Comparison of ENCODE assay signal across 31 cellular contexts in genomic region chr15:38608682-38609081, GRCh38. TPM values are rescaled to one million over a fixed set of nuclear protein-coding genes. Genes with fewer than 3 reads are reported as not detected.
DNase-seq lines count a peak whose midpoint lies in the region; ATAC-seq and TF ChIP-seq lines count a peak whose summit lies in the region.
"Had no signal": no experiment of that assay in that cellular context is flagged by ENCODE, and none has a peak within 500 bp of the region (broad histone marks: within the 10 kb centered on the region; RNA-seq: fewer than 3 reads in every experiment).

No MANE protein-coding gene starts in this region.

- H3K36me3 ChIP-seq in CD4-positive, CD25-positive, alpha-beta regulatory T cell (ENCODE audit: control insufficient read depth, insufficient read depth, low read length), result no peaks in the 10 kb centered on the region
- no peaks in the 10 kb centered on the region for H3K36me3 ChIP-seq in esophagus squamous epithelium
- H3K36me3 ChIP-seq: gastrocnemius medialis, prostate gland, WERI-Rb-1 had no signal

- no peak for DNase-seq in T-helper 2 cell treated with Interferon-gamma antibody and Interleukin-4, amounts not matched to agents 5 μg/mL and 100 μg/mL, for 36 hours (ENCODE audit: low spot score)
- no peak for DNase-seq in T-helper 2 cell
- DNase-seq in CD4-positive, CD25-positive, alpha-beta regulatory T cell, result no peak
- no peak for DNase-seq in activated CD8-positive, alpha-beta T cell treated with anti-CD3 and anti-CD28 coated beads, Interleukin-2, amount 10 ng/mL, durations not matched to agents 7 days and 5 days
- no peak for DNase-seq in esophagus squamous epithelium (lab: John Stamatoyannopoulos, UW)
- no peak for DNase-seq in T-helper 17 cell
- no peak for DNase-seq in NCI-H1105 (lab: John Stamatoyannopoulos, UW)
- DNase-seq in CD14-positive monocyte (ENCODE audit: low spot score), result no peak
- DNase-seq: 8988T; activated naive CD4-positive, alpha-beta T cell; amniotic stem cell; Calu3; cerebellar nuclear complex; dermis blood vessel endothelial cell; DND-41; gastrocnemius medialis; left cardiac atrium; naive thymus-derived CD8-positive, alpha-beta T cell; NCI-H2107; NCI-H345; occipital lobe; SIG-M5; stimulated activated CD4-positive, alpha-beta T cell treated with anti-CD3 and anti-CD28 coated beads, Interleukin-12 subunit alpha, Interleukin-12 subunit beta, amount 100 ng/mL, for 4 hours; stimulated activated CD4-positive, alpha-beta T cell treated with anti-CD3 and anti-CD28 coated beads, Interleukin-4, amount 100 ng/mL, for 24 hours; WERI-Rb-1 had no signal

- no peaks in the 10 kb centered on the region for H3K9me3 ChIP-seq in CD4-positive, CD25-positive, alpha-beta regulatory T cell (ENCODE audit: control insufficient read depth in 2 of 2, low read length in 2 of 2)
- H3K9me3 ChIP-seq in esophagus squamous epithelium (no peaks in the 10 kb centered on the region), T-helper 17 cell (ENCODE audit: control insufficient read depth, low read length, poor library complexity, severe bottlenecking) (no peaks in the 10 kb centered on the region)
- H3K9me3 ChIP-seq: gastrocnemius medialis, prostate gland had no signal

- CTCF ChIA-PET in activated CD8-positive, alpha-beta T cell treated with anti-CD3 and anti-CD28 coated beads, Interleukin-2, amount 10 ng/mL, durations not matched to agents 7 days and 5 days (lab: Charles Lee), result interaction anchor here (1.0 to 8.0 kb wide), 3 partner anchors 46 to 81 kb away, joined by 3 to 88 read pairs (median 38); partner anchors contain the start of gene RASGRP1

- no peak for ATAC-seq in CD4-positive, CD25-positive, alpha-beta regulatory T cell (ENCODE audit: low read depth in 2 of 2)
- no peak for ATAC-seq in activated CD8-positive, alpha-beta T cell treated with anti-CD3 and anti-CD28 coated beads, Interleukin-2, amount 10 ng/mL, durations not matched to agents 7 days and 5 days
- no peak for ATAC-seq in T-helper 17 cell
- ATAC-seq: gastrocnemius medialis; GM23338; left cardiac atrium; naive thymus-derived CD8-positive, alpha-beta T cell; sciatic nerve had no signal

- no peak for TF ChIP-seq POLR2A in esophagus squamous epithelium (IDR thresholded peaks at IDR 0.05)

- POLR2A ChIA-PET in activated CD8-positive, alpha-beta T cell treated with anti-CD3 and anti-CD28 coated beads, Interleukin-2, amount 10 ng/mL, durations not matched to agents 7 days and 5 days (lab: Charles Lee), result interaction anchor here (1.5 to 6.9 kb wide), 2 partner anchors 45 to 77 kb away, joined by 4 to 71 read pairs; partner anchors contain the start of gene RASGRP1

- 51% methylated on average over 7 of the region's 7 CpGs for WGBS in esophagus squamous epithelium, 2 donors

- H3K27me3 ChIP-seq in CD4-positive, CD25-positive, alpha-beta regulatory T cell (ENCODE audit: control insufficient read depth, insufficient read depth, low read length), result no peaks in the 10 kb centered on the region
- H3K27me3 ChIP-seq in esophagus squamous epithelium, result no peaks in the 10 kb centered on the region
- H3K27me3 ChIP-seq: gastrocnemius medialis had no signal

- no peak overlapping the region for H3K4me3 Mint-ChIP-seq in T-helper 2 cell treated with Interferon-gamma antibody and Interleukin-4, amounts not matched to agents 5 μg/mL and 100 μg/mL, for 36 hours
- H3K4me3 Mint-ChIP-seq in CD4-positive, CD25-positive, alpha-beta regulatory T cell, result peak overlapping the region in 1 of 4 donors; percentile 5
- no peak overlapping the region for H3K4me3 Mint-ChIP-seq in activated CD8-positive, alpha-beta T cell treated with anti-CD3 and anti-CD28 coated beads, Interleukin-2, amount 10 ng/mL, durations not matched to agents 7 days and 5 days
- H3K4me3 Mint-ChIP-seq in T-helper 17 cell, result no peak overlapping the region
- H3K4me3 Mint-ChIP-seq in CD14-positive monocyte, result no peak overlapping the region
- H3K4me3 Mint-ChIP-seq: brain; GM23338; naive thymus-derived CD8-positive, alpha-beta T cell had no signal

- H3K27ac Mint-ChIP-seq in T-helper 2 cell treated with Interferon-gamma antibody and Interleukin-4, amounts not matched to agents 5 μg/mL and 100 μg/mL, for 36 hours, result peak overlapping the region; percentile 37
- H3K27ac Mint-ChIP-seq in CD4-positive, CD25-positive, alpha-beta regulatory T cell, result peak overlapping the region in 2 of 3 donors; percentile 3 to 27
- peak overlapping the region; percentile 62 for H3K27ac Mint-ChIP-seq in activated CD8-positive, alpha-beta T cell treated with anti-CD3 and anti-CD28 coated beads, Interleukin-2, amount 10 ng/mL, durations not matched to agents 7 days and 5 days
- H3K27ac Mint-ChIP-seq in T-helper 17 cell, result no peak overlapping the region
- no peak overlapping the region for H3K27ac Mint-ChIP-seq in CD14-positive monocyte
- H3K27ac Mint-ChIP-seq: brain; GM23338; naive thymus-derived CD8-positive, alpha-beta T cell had no signal

- no peaks in the 10 kb centered on the region for H3K9me3 Mint-ChIP-seq in T-helper 2 cell treated with Interferon-gamma antibody and Interleukin-4, amounts not matched to agents 5 μg/mL and 100 μg/mL, for 36 hours
- peaks cover 0 to 2% (median 0%) of the 10 kb centered on the region in 7 donors for H3K9me3 Mint-ChIP-seq in CD4-positive, CD25-positive, alpha-beta regulatory T cell
- H3K9me3 Mint-ChIP-seq in activated CD8-positive, alpha-beta T cell treated with anti-CD3 and anti-CD28 coated beads, Interleukin-2, amount 10 ng/mL, durations not matched to agents 7 days and 5 days (ENCODE audit: insufficient read depth), result no peaks in the 10 kb centered on the region
- peaks cover 0 to 2% (median 0%) of the 10 kb centered on the region in 7 donors for H3K9me3 Mint-ChIP-seq in CD14-positive monocyte
- H3K9me3 Mint-ChIP-seq: GM23338 had no signal

- H3K4me1 Mint-ChIP-seq in T-helper 2 cell treated with Interferon-gamma antibody and Interleukin-4, amounts not matched to agents 5 μg/mL and 100 μg/mL, for 36 hours (ENCODE audit: low read depth), result peaks cover 67% of the 10 kb centered on the region
- H3K4me1 Mint-ChIP-seq in CD4-positive, CD25-positive, alpha-beta regulatory T cell, result peaks cover 15 to 56% (median 42%) of the 10 kb centered on the region in 4 donors
- H3K4me1 Mint-ChIP-seq in activated CD8-positive, alpha-beta T cell treated with anti-CD3 and anti-CD28 coated beads, Interleukin-2, amount 10 ng/mL, durations not matched to agents 7 days and 5 days (ENCODE audit: low read depth), result peaks cover 67% of the 10 kb centered on the region
- H3K4me1 Mint-ChIP-seq in T-helper 17 cell (peaks cover 46% of the 10 kb centered on the region), CD14-positive monocyte (no peaks in the 10 kb centered on the region)
- H3K4me1 Mint-ChIP-seq: brain had no signal

- intact Hi-C loops in esophagus squamous epithelium (cut with DNase I), result no loop called here
- intact Hi-C loops in CD14-positive monocyte (cut with micrococcal nuclease), result no loop called here

- H3K36me3 Mint-ChIP-seq in T-helper 2 cell treated with Interferon-gamma antibody and Interleukin-4, amounts not matched to agents 5 μg/mL and 100 μg/mL, for 36 hours (ENCODE audit: low read depth), result no peaks in the 10 kb centered on the region
- H3K36me3 Mint-ChIP-seq in CD4-positive, CD25-positive, alpha-beta regulatory T cell, result no peaks in the 10 kb centered on the region
- H3K36me3 Mint-ChIP-seq in activated CD8-positive, alpha-beta T cell treated with anti-CD3 and anti-CD28 coated beads, Interleukin-2, amount 10 ng/mL, durations not matched to agents 7 days and 5 days (ENCODE audit: low read depth), result peaks cover 10% of the 10 kb centered on the region
- no peaks in the 10 kb centered on the region for H3K36me3 Mint-ChIP-seq in T-helper 17 cell (ENCODE audit: low read depth)
- H3K36me3 Mint-ChIP-seq in CD14-positive monocyte, result no peaks in the 10 kb centered on the region
- H3K36me3 Mint-ChIP-seq: brain; naive thymus-derived CD8-positive, alpha-beta T cell had no signal

- H3K4me1 ChIP-seq in CD4-positive, CD25-positive, alpha-beta regulatory T cell (ENCODE audit: control insufficient read depth, insufficient read depth, low read length, poor library complexity, severe bottlenecking), result peaks cover 18% of the 10 kb centered on the region
- H3K4me1 ChIP-seq in esophagus squamous epithelium, result peaks cover 5 to 53% (median 5%) of the 10 kb centered on the region in 3 donors
- H3K4me1 ChIP-seq: gastrocnemius medialis, prostate gland had no signal

- no peak overlapping the region for H3K4me3 ChIP-seq in CD4-positive, CD25-positive, alpha-beta regulatory T cell (ENCODE audit: low read depth, low read length)
- no peak overlapping the region for H3K4me3 ChIP-seq in esophagus squamous epithelium
- H3K4me3 ChIP-seq: gastrocnemius medialis, GM23338, lung, prostate gland had no signal

- TF ChIP-seq CTCF in esophagus squamous epithelium (IDR thresholded peaks at IDR 0.05) (no peak), CD14-positive monocyte (IDR thresholded peaks at IDR 0.05) (no peak)

- no peak overlapping the region for H3K27ac ChIP-seq in CD4-positive, CD25-positive, alpha-beta regulatory T cell (ENCODE audit: insufficient read depth, low read length, poor library complexity, severe bottlenecking)
- peak overlapping the region; percentile 34 to 75 (median 63) for H3K27ac ChIP-seq in esophagus squamous epithelium
- H3K27ac ChIP-seq: C4-2B, gastrocnemius medialis, prostate gland, WERI-Rb-1 had no signal

- H3K27me3 Mint-ChIP-seq in T-helper 2 cell treated with Interferon-gamma antibody and Interleukin-4, amounts not matched to agents 5 μg/mL and 100 μg/mL, for 36 hours (ENCODE audit: low read depth), result no peaks in the 10 kb centered on the region
- no peaks in the 10 kb centered on the region for H3K27me3 Mint-ChIP-seq in CD4-positive, CD25-positive, alpha-beta regulatory T cell
- no peaks in the 10 kb centered on the region for H3K27me3 Mint-ChIP-seq in activated CD8-positive, alpha-beta T cell treated with anti-CD3 and anti-CD28 coated beads, Interleukin-2, amount 10 ng/mL, durations not matched to agents 7 days and 5 days (ENCODE audit: low read depth)
- H3K27me3 Mint-ChIP-seq in T-helper 17 cell (no peaks in the 10 kb centered on the region), CD14-positive monocyte (ENCODE audit: low read depth in 3 of 3) (peaks cover 0 to 6% (median 4%) of the 10 kb centered on the region in 3 donors)
- H3K27me3 Mint-ChIP-seq: naive thymus-derived CD8-positive, alpha-beta T cell had no signal

RNA-seq across cellular contexts. Expression of gene RASGRP1, which starts 44.1 kb away (rescaled TPM):
- 216 TPM for total RNA-seq in CD4-positive, CD25-positive, alpha-beta regulatory T cell
- 100 to 1,000 TPM in 1 of 4 donors, 10 to 100 TPM in 3; 74.5 to 108 (median 86.6) TPM for polyA plus RNA-seq in CD4-positive, CD25-positive, alpha-beta regulatory T cell
- 100 to 1,000 TPM; 161 to 165 TPM for total RNA-seq in activated CD8-positive, alpha-beta T cell treated with anti-CD3 and anti-CD28 coated beads, Interleukin-2, amount 10 ng/mL, durations not matched to agents 7 days and 5 days
- 10 to 100 TPM in 3 of 4 donors, 1 to 10 TPM in 1; 9.2 to 16.0 (median 12.2) TPM for total RNA-seq in esophagus squamous epithelium
- 100 to 1,000 TPM; 121 to 138 TPM for total RNA-seq in T-helper 17 cell
- polyA plus RNA-seq in CD14-positive monocyte, result under 1 TPM; 0.13 to 0.38 TPM

Comparison
In these comparisons a context has a peak if more than half of its experiments do, and no peak if none do; other contexts are left out.
1. H3K27ac Mint-ChIP-seq: peak in T-helper 2 cell treated with Interferon-gamma antibody and Interleukin-4, amounts not matched to agents 5 μg/mL and 100 μg/mL, for 36 hours (single experiment), CD4-positive, CD25-positive, alpha-beta regulatory T cell (2 of 3) and activated CD8-positive, alpha-beta T cell treated with anti-CD3 and anti-CD28 coated beads, Interleukin-2, amount 10 ng/mL, durations not matched to agents 7 days and 5 days (single experiment); none in T-helper 17 cell (single experiment) and CD14-positive monocyte (0 of 7).
2. RNA of gene RASGRP1, which starts 44.1 kb away (total RNA-seq): 216 TPM in CD4-positive, CD25-positive, alpha-beta regulatory T cell (single experiment), 161 to 165 TPM in activated CD8-positive, alpha-beta T cell treated with anti-CD3 and anti-CD28 coated beads, Interleukin-2, amount 10 ng/mL, durations not matched to agents 7 days and 5 days and 121 to 138 TPM in T-helper 17 cell; 9.2 to 16.0 TPM in esophagus squamous epithelium; every median in the first group is over 4 times any median in the second.